Comparison of ENCODE assay signal across 8 cellular contexts in the genomic region with DNA sequence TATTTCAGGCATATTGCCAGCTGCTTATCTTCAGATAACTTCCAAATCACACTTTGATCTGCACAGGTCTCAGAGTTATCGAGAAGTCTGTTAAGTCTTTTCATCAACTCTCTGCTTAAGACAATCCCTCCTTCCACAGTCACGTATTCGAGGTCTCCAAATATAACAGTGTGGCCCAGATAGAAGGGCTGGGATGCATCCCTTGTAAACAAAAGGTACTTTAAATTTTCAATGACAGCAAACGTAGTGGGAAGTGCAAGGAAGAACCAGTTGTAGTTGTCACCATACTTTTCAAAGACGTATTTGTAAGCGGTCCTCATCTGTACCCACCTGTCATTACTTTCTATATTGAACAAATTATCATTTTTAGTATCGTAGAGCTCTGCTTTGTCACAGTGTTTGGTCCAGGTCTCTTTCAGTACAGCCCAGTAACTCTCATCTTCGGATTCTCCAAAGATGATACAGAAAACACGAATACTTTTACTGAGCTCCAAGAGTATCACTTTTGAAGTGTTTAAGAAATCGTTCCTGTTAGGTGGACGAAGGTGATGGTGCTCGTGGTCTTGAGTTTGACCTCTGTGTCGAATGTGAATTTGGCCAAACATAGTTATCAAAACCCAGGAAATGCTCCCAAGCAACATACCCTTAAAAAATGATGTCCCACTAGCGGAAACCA. TPM values are rescaled to one million over a fixed set of nuclear protein-coding genes. Genes with fewer than 3 reads are reported as not detected.
DNase-seq lines count a peak whose midpoint lies in the region; ATAC-seq and TF ChIP-seq lines count a peak whose summit lies in the region.

No MANE protein-coding gene starts in this region.

- no peak overlapping the region for H2AFZ ChIP-seq in Karpas-422 (ENCODE audit: low read length)

- ATAC-seq in activated B cell treated with CpG ODN at 0.5 μM for 24 hours (ENCODE audit: low read depth), result no peak
- no peak for ATAC-seq in GM18873 (IDR thresholded peaks at IDR 0.05; ENCODE audit: low FRiP score, unreplicated experiment)

- no peaks in the 10 kb centered on the region for H3K36me3 ChIP-seq in HEK293 (ENCODE audit: control insufficient read depth in 2 of 2, insufficient read depth in 1 of 2, low read length in 2 of 2)
- H3K36me3 ChIP-seq in Karpas-422 (ENCODE audit: insufficient read depth, low read length), result no peaks in the 10 kb centered on the region

- no peaks in the 10 kb centered on the region for H3K9me2 ChIP-seq in Karpas-422 (replicated peaks; ENCODE audit: insufficient read depth, low read length)

- H3K4me3 Mint-ChIP-seq in activated B cell treated with CpG ODN at 0.5 μM for 24 hours, result peak overlapping the region; percentile 66

- CTCF ChIA-PET in HEK293 (lab: Yijun Ruan, JAX) (interaction anchor here (0.7 kb wide), 1 partner anchor 98 kb away, joined by 4 read pairs; the partner anchor contains the start of gene DYNC2LI1), activated B cell treated with CpG ODN at 0.5 μM for 24 hours (lab: Charles Lee) (no interaction called here)

- no peak overlapping the region for H3K4me2 ChIP-seq in Karpas-422 (ENCODE audit: low read depth, low read length, poor library complexity, severe bottlenecking)

- H3K4me3 ChIP-seq in HEK293 (ENCODE audit: low read depth, low read length) (peak overlapping the region; percentile 50), skin epidermis (peak overlapping the region; percentile 19 to 53 (median 38)), Karpas-422 (ENCODE audit: low read length) (no peak overlapping the region)

- H3K27ac ChIP-seq in HEK293 (ENCODE audit: extremely low read depth, low read depth, low read length), result peak overlapping the region; percentile 42; the same call in 1 of the 2 replicates
- H3K27ac ChIP-seq in skin epidermis, result peak overlapping the region in 7 of 21 experiments; percentile 4 to 77 (median 24)
- no peak overlapping the region for H3K27ac ChIP-seq in Karpas-422 (ENCODE audit: low read length)

- no peaks in the 10 kb centered on the region for H3K79me2 ChIP-seq in Karpas-422 (ENCODE audit: low read length)

- H3K27me3 ChIP-seq in Karpas-422 (ENCODE audit: low read length), result no peaks in the 10 kb centered on the region

- POLR2A ChIA-PET in HEK293 (lab: Yijun Ruan, JAX), result interaction anchor here (1.6 kb wide), 1 partner anchor 39 kb away, joined by 6 read pairs; the partner anchor contains the start of gene PLEKHH2
- POLR2A ChIA-PET in activated B cell treated with CpG ODN at 0.5 μM for 24 hours (lab: Charles Lee), result no interaction called here

- H3K9ac ChIP-seq in Karpas-422 (ENCODE audit: low read length), result no peak overlapping the region

- H3K9me3 ChIP-seq in HEK293 (ENCODE audit: control insufficient read depth, insufficient read depth, low read depth, low read length), result no peaks in the 10 kb centered on the region
- H3K9me3 ChIP-seq in Karpas-422 (ENCODE audit: low read length), result no peaks in the 10 kb centered on the region

- H4K20me1 ChIP-seq in Karpas-422 (ENCODE audit: insufficient read depth, low read depth, low read length), result no peaks in the 10 kb centered on the region

- H3K4me1 Mint-ChIP-seq in activated B cell treated with CpG ODN at 0.5 μM for 24 hours, result peaks cover 4% of the 10 kb centered on the region

- H3K27me3 Mint-ChIP-seq in activated B cell treated with CpG ODN at 0.5 μM for 24 hours, result peaks cover 27% of the 10 kb centered on the region

- intact Hi-C loops in activated B cell treated with CpG ODN at 0.5 μM for 24 hours (cut with micrococcal nuclease), result no loop called here

- TF ChIP-seq CTCF in HEK293 (tag by site-specific recombination; IDR thresholded peaks at IDR 0.05), result no peak
- no peak for TF ChIP-seq CTCF in activated B cell treated with CpG ODN at 0.5 μM for 24 hours (IDR thresholded peaks at IDR 0.05)

- H3K36me3 Mint-ChIP-seq in activated B cell treated with CpG ODN at 0.5 μM for 24 hours (ENCODE audit: low read depth), result no peaks in the 10 kb centered on the region

- 0 out of 2 replicates have a peak, but pooled peaks cover 3% of the 10 kb centered on the region for H3K4me1 ChIP-seq in HEK293 (ENCODE audit: control insufficient read depth, insufficient read depth, low read length)
- no peaks in the 10 kb centered on the region for H3K4me1 ChIP-seq in Karpas-422 (ENCODE audit: low read length)

- H3K9me3 Mint-ChIP-seq in activated B cell treated with CpG ODN at 0.5 μM for 24 hours, result peaks cover 11% of the 10 kb centered on the region

- DNase-seq in activated B cell treated with CpG ODN at 0.5 μM for 24 hours (no peak), globus pallidus (ENCODE audit: low spot score) (peak; percentile 5), NCI-H2227 treated with DMSO at 0.1 percent for 48 hours (lab: John Stamatoyannopoulos, UW) (no peak), Karpas-422 (no peak)
- no peak for DNase-seq in stimulated activated naive CD4-positive, alpha-beta T cell treated with Interleukin-2 at 50 U/mL for 16 hours (lab: John Stamatoyannopoulos, UW)

- no peak overlapping the region for H3K27ac Mint-ChIP-seq in activated B cell treated with CpG ODN at 0.5 μM for 24 hours

TF ChIP-seq in HEK293, 187 proteins besides CTCF, POLR2A, EP300 and RAD21:
- TF ChIP-seq PATZ1 (tag by site-specific recombination; IDR thresholded peaks at IDR 0.05), result no peak
- TF ChIP-seq ZNF133 (tag by site-specific recombination; IDR thresholded peaks at IDR 0.05), result no peak
- no peak for TF ChIP-seq AEBP2 (tag by site-specific recombination; IDR thresholded peaks at IDR 0.05; ENCODE audit: borderline replicate concordance)
- TF ChIP-seq ZNF521 (tag by site-specific recombination; IDR thresholded peaks at IDR 0.05), result no peak
- TF ChIP-seq KLF1 (tag by site-specific recombination; IDR thresholded peaks at IDR 0.05), result no peak
- TF ChIP-seq ZNF335 (tag by site-specific recombination; conservative IDR thresholded peaks at IDR 0.05), result peak; percentile 83
TF ChIP-seq in HEK293: peak in this region for 1.

RNA-seq across cellular contexts. Expression of gene C1GALT1C1L, which starts 0.4 kb away (rescaled TPM):
- 0.17 TPM in 1 of 2 replicates, not detected in the other for total RNA-seq in activated B cell treated with CpG ODN at 0.5 μM for 24 hours
- not detected in 2 replicates for total RNA-seq in Karpas-422 (2014; rRNA removed; shearing (Covaris generic); ENCODE audit: low replicate concordance)

RNA-seq across cellular contexts. Expression of gene PLEKHH2, which starts 38.7 kb away (rescaled TPM):
- 0.07 and 0.11 TPM in 2 replicates for total RNA-seq in activated B cell treated with CpG ODN at 0.5 μM for 24 hours
- total RNA-seq in Karpas-422 (2014; rRNA removed; shearing (Covaris generic); ENCODE audit: low replicate concordance), result not detected in 2 replicates
